19 cellular contexts compared by ENCODE assay signal in the genomic region with DNA sequence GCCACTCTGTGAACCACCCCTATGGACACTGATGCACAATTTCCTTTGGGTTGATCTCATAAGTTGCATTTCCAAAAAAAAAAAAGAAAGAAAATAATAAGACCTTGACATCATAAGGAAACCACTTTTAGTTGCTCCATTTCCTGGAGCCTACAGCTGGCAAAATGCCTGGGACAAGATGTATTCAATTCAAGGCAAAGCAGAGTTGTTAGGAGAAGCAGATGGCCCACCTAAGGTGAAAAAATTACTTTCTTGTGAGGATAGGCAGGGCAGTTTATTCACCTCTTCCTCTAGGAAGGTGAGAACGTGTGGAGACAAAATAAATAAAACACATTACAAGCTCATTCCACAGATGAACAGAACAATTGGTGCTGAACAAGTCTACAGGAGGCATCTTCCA. TPM values are rescaled to one million over a fixed set of nuclear protein-coding genes. Genes with fewer than 3 reads are reported as not detected.
DNase-seq lines count a peak whose midpoint lies in the region; ATAC-seq, FAIRE-seq and TF ChIP-seq lines count a peak whose summit lies in the region.
"Had no signal": no experiment of that assay in that cellular context is flagged by ENCODE, and none has a peak within 500 bp of the region (broad histone marks: within the 10 kb centered on the region; RNA-seq: fewer than 3 reads in every experiment).

No MANE protein-coding gene starts in this region.

- H3K4me3 ChIP-seq in NB4 (ENCODE audit: low read depth, low read length) (no peak overlapping the region), dorsolateral prefrontal cortex (no peak overlapping the region)
- H3K4me3 ChIP-seq: psoas muscle, testis had no signal

- no peaks in the 10 kb centered on the region for H3K27me3 ChIP-seq in dorsolateral prefrontal cortex
- H3K27me3 ChIP-seq: testis had no signal

- TF ChIP-seq POLR2A in NB4 (IDR thresholded peaks at IDR 0.05; ENCODE audit: extremely low read depth, insufficient read length) (no peak), H54 (IDR thresholded peaks at IDR 0.05; ENCODE audit: low read depth, low read length) (no peak)

- FAIRE-seq in H54 (lab: Jason Lieb, UNC): no peak

- TF ChIP-seq CTCF in NB4 (IDR thresholded peaks at IDR 0.05; ENCODE audit: low read depth, low read length) (no peak), dorsolateral prefrontal cortex (IDR thresholded peaks at IDR 0.05 in 54 of 56, conservative IDR thresholded peaks at IDR 0.05 in 2 of 56; ENCODE audit: low read depth in 1 of 56, partially characterized antibody in 56 of 56) (no peak)

- intact Hi-C loops in dorsolateral prefrontal cortex (cut with DNase I): loop anchor here (5.0 to 10.0 kb wide), 2 partner anchors 81 to 398 kb away; partner anchors contain the start of gene HMGB2 (in 2 of the 2)

- H3K27ac ChIP-seq in dorsolateral prefrontal cortex: peak overlapping the region in 42 of 59 donors; percentile 2 to 89 (median 60)
- H3K27ac ChIP-seq: 22Rv1, psoas muscle, WERI-Rb-1 had no signal

- ATAC-seq in HG03280 (IDR thresholded peaks at IDR 0.05; ENCODE audit: unreplicated experiment): no peak
- ATAC-seq: activated naive CD4-positive, alpha-beta T cell treated with anti-CD3 and anti-CD28 coated beads, Interleukin-2, amount 50 U/mL, for 72 hours; activated T-cell treated with anti-CD3 and anti-CD28 coated beads, Interleukin-2, amount 50 U/mL, for 72 hours; psoas muscle; T-helper 17 cell had no signal

- DNase-seq in DMS 273 (lab: John Stamatoyannopoulos, UW; ENCODE audit: unreplicated experiment): peak; percentile 14
- DNase-seq in DMS 273 treated with DMSO at 0.1 percent for 48 hours (lab: John Stamatoyannopoulos, UW): no peak
- peak; percentile 20 for DNase-seq in NB4 (ENCODE audit: low read depth)
- DNase-seq in dorsolateral prefrontal cortex: peak in 1 of 10 donors; percentile 49
- peak; percentile 46 for DNase-seq in pulmonary artery endothelial cell (ENCODE audit: low read depth, low spot score)
- DNase-seq in H54 (ENCODE audit: insufficient read length, low spot score): no peak
- no peak for DNase-seq in activated CD4-positive, alpha-beta T cell treated with anti-CD3 and anti-CD28 coated beads for 4 hours
- DNase-seq: activated T-cell treated with anti-CD3 and anti-CD28 coated beads, Interleukin-2, amount 50 U/mL, for 72 hours; DMS153; NCI-H187 treated with DMSO at 0.1 percent for 48 hours; psoas muscle; Right ventricle myocardium superior; T-helper 17 cell; testis; WERI-Rb-1 had no signal

RNA-seq across cellular contexts. Expression of gene SCRG1, which starts 14.1 kb away (rescaled TPM):
- total RNA-seq in dorsolateral prefrontal cortex (10 to 100 TPM; 10.1 to 68.8 (median 28.2) TPM), pulmonary artery endothelial cell (not detected in 2 replicates)
- total RNA-seq: activated naive CD4-positive, alpha-beta T cell treated with anti-CD3 and anti-CD28 coated beads, Interleukin-2, amount 50 U/mL, for 72 hours; activated T-cell treated with anti-CD3 and anti-CD28 coated beads, Interleukin-2, amount 50 U/mL, for 72 hours; NCI-H460; T-helper 17 cell had no signal

RNA-seq across cellular contexts. Expression of gene SAP30, which starts 42.3 kb away (rescaled TPM):
- 10 to 100 TPM; 15.2 to 36.3 (median 25.7) TPM for total RNA-seq in dorsolateral prefrontal cortex
- total RNA-seq in pulmonary artery endothelial cell: 19.3 and 35.9 TPM in 2 replicates

Comparison
In these comparisons a context has a peak if more than half of its experiments do, and no peak if none do; other contexts are left out.
1. DNase-seq: peak in DMS 273 (single experiment), NB4 (single experiment) and pulmonary artery endothelial cell (single experiment); none in DMS 273 treated with DMSO at 0.1 percent for 48 hours (single experiment), H54 (single experiment) and activated CD4-positive, alpha-beta T cell treated with anti-CD3 and anti-CD28 coated beads for 4 hours (0 of 2).
2. RNA of gene SCRG1, which starts 14.1 kb away (total RNA-seq): 10.1 to 68.8 TPM in dorsolateral prefrontal cortex; not detected in pulmonary artery endothelial cell; every median in the first group is over 10 times any median in the second.